14 cellular contexts compared by ENCODE assay signal in genomic region chr16:89121691-89122321, GRCh38. TPM values are rescaled to one million over a fixed set of nuclear protein-coding genes. Genes with fewer than 3 reads are reported as not detected.
DNase-seq lines count a peak whose midpoint lies in the region; ATAC-seq, FAIRE-seq and TF ChIP-seq lines count a peak whose summit lies in the region.
"Had no signal": no experiment of that assay in that cellular context is flagged by ENCODE, and none has a peak within 500 bp of the region (broad histone marks: within the 10 kb centered on the region; RNA-seq: fewer than 3 reads in every experiment).

No MANE protein-coding gene starts in this region.

- H3K9ac ChIP-seq in H1 (replicated peaks in 1 of 4; ENCODE audit: extremely low read depth in 1 of 4, low read depth in 3 of 4, low read length in 3 of 4), result no peak overlapping the region
- H3K9ac ChIP-seq: parathyroid adenoma had no signal

- no peak for TF ChIP-seq EP300 in H1 (IDR thresholded peaks at IDR 0.05; ENCODE audit: borderline replicate concordance in 1 of 2, low read depth in 2 of 2, low read length in 2 of 2)

- no peak overlapping the region for H2BK12ac ChIP-seq in H1 (ENCODE audit: low read depth, low read length)

- H3K4me2 ChIP-seq in H1 (ENCODE audit: insufficient read depth in 1 of 2, low read depth in 2 of 2, low read length in 2 of 2) (no peak overlapping the region), osteoblast (ENCODE audit: insufficient read depth, low read length) (no peak overlapping the region)
- H3K4me2 ChIP-seq: PC-9 had no signal

- no peak for FAIRE-seq in H1 (lab: Jason Lieb, UNC)
- FAIRE-seq: colon had no signal

- H3K14ac ChIP-seq in H1 (ENCODE audit: insufficient read length), result no peak overlapping the region

- H4K20me1 ChIP-seq in H1 (replicated peaks in 1 of 2; ENCODE audit: control insufficient read depth in 1 of 2, insufficient read depth in 2 of 2, low read length in 2 of 2) (peaks cover 0 to 16% of the 10 kb centered on the region in 2 experiments), osteoblast (ENCODE audit: insufficient read depth, low read length) (no peaks in the 10 kb centered on the region)

- no peak overlapping the region for H3K56ac ChIP-seq in H1 (replicated peaks; ENCODE audit: insufficient read length, low read depth, low read length)

- H3K23ac ChIP-seq in H1 (ENCODE audit: insufficient read length), result no peak overlapping the region

- TF ChIP-seq POLR2A in H1 (IDR thresholded peaks at IDR 0.05; ENCODE audit: control extremely low read depth in 1 of 2, low read depth in 2 of 2, low read length in 2 of 2), result no peak

- no peak overlapping the region for H2BK15ac ChIP-seq in H1 (ENCODE audit: low read length)

- POLR2A ChIA-PET in H1 (lab: Charles Lee; ENCODE audit: partially characterized antibody), result interaction anchor here (0.6 kb wide), 1 partner anchor 853 kb away, joined by 3 read pairs; no protein-coding TSS in a partner anchor

- CTCF ChIA-PET in H1 (lab: Charles Lee; ENCODE audit: partially characterized antibody), result no interaction called here

- H3K18ac ChIP-seq in H1 (ENCODE audit: extremely low read depth, low read length), result no peak overlapping the region

- H4K91ac ChIP-seq in H1 (replicated peaks; ENCODE audit: insufficient read length, low read length), result peak overlapping the region; percentile 7

- peak overlapping the region; percentile 60 to 98 (median 94) for H3K27ac Mint-ChIP-seq in CD4-positive, CD25-positive, alpha-beta regulatory T cell
- peak overlapping the region; percentile 78 to 95 (median 92) for H3K27ac Mint-ChIP-seq in IgD-negative memory B cell

- H3K27ac ChIP-seq in CD4-positive, CD25-positive, alpha-beta regulatory T cell (ENCODE audit: insufficient read depth, low read length, poor library complexity, severe bottlenecking), result peak overlapping the region; percentile 69
- no peak overlapping the region for H3K27ac ChIP-seq in H1 (ENCODE audit: low read depth, low read length)
- no peak overlapping the region for H3K27ac ChIP-seq in osteoblast (ENCODE audit: low read depth, low read length)
- H3K27ac ChIP-seq: parathyroid adenoma, PC-9 had no signal

- no peak overlapping the region for H2AK5ac ChIP-seq in H1 (ENCODE audit: low read depth, low read length)

- DNase-seq in CD4-positive, CD25-positive, alpha-beta regulatory T cell, result no peak
- DNase-seq in H1 (ENCODE audit: low read depth in 1 of 2, low spot score in 2 of 2), result no peak
- peak; percentile 18 for DNase-seq in osteoblast (ENCODE audit: insufficient read length, low spot score, missing footprints)
- DNase-seq in H7, result no peak
- DNase-seq in midbrain (lab: John Stamatoyannopoulos, UW), result no peak
- DNase-seq: DMS 273 treated with DMSO at 0.1 percent for 48 hours, KBM-7, kidney glomerular epithelial cell, PC-9 had no signal

- H3K27me3 Mint-ChIP-seq in CD4-positive, CD25-positive, alpha-beta regulatory T cell, result no peaks in the 10 kb centered on the region
- H3K27me3 Mint-ChIP-seq in IgD-negative memory B cell, result no peaks in the 10 kb centered on the region

- no peak overlapping the region for H4K8ac ChIP-seq in H1 (ENCODE audit: extremely low read depth, insufficient read depth, low read length)

- 93% methylated on average over 15 of the region's 24 CpGs; no CpG with 5 or more reads in 1 of the 2 experiments for WGBS in H1 (ENCODE audit: extremely low coverage in 1 of 2, insufficient coverage in 1 of 2, insufficient read length in 1 of 2, insufficient replicate concordance in 2 of 2, low coverage in 1 of 2, low lambda C conversion rate in 2 of 2, missing lambda C conversion rate in 1 of 2), 2 experiments

- H3K4me1 ChIP-seq in CD4-positive, CD25-positive, alpha-beta regulatory T cell (ENCODE audit: control insufficient read depth, insufficient read depth, low read length, poor library complexity, severe bottlenecking), result peaks cover 21% of the 10 kb centered on the region
- H3K4me1 ChIP-seq in H1 (replicated peaks in 1 of 4; ENCODE audit: control insufficient read depth in 3 of 4, insufficient read depth in 4 of 4, low read length in 3 of 4) (peaks cover 0 to 2% (median 1%) of the 10 kb centered on the region in 4 experiments; a peak in 2 of 7 replicates), osteoblast (ENCODE audit: insufficient read depth, low read length) (no peaks in the 10 kb centered on the region)
- H3K4me1 ChIP-seq: parathyroid adenoma had no signal

- TF ChIP-seq RAD21 in H1 (IDR thresholded peaks at IDR 0.05 in 1 of 2, conservative IDR thresholded peaks at IDR 0.05 in 1 of 2; ENCODE audit: low read depth in 2 of 2, low read length in 2 of 2), result no peak

- peaks cover 7 to 65% (median 15%) of the 10 kb centered on the region in 4 donors for H3K4me1 Mint-ChIP-seq in CD4-positive, CD25-positive, alpha-beta regulatory T cell
- H3K4me1 Mint-ChIP-seq in IgD-negative memory B cell, result peaks cover 12 to 28% (median 22%) of the 10 kb centered on the region in 3 donors

- H3K27me3 ChIP-seq in CD4-positive, CD25-positive, alpha-beta regulatory T cell (ENCODE audit: control insufficient read depth, insufficient read depth, low read length), result no peaks in the 10 kb centered on the region
- no peaks in the 10 kb centered on the region for H3K27me3 ChIP-seq in H1 (replicated peaks in 1 of 4; ENCODE audit: control insufficient read depth in 3 of 4, extremely low read depth in 1 of 4, insufficient read depth in 3 of 4, low read length in 3 of 4)
- no peaks in the 10 kb centered on the region for H3K27me3 ChIP-seq in osteoblast (ENCODE audit: insufficient read depth, low read length)
- H3K27me3 ChIP-seq in H7 (ENCODE audit: control insufficient read depth, insufficient read depth, low read length), result no peaks in the 10 kb centered on the region

- H4K5ac ChIP-seq in H1 (ENCODE audit: insufficient read length, low read depth, low read length), result no peak overlapping the region

- peaks cover 0 to 1% (median 0%) of the 10 kb centered on the region in 7 donors for H3K9me3 Mint-ChIP-seq in CD4-positive, CD25-positive, alpha-beta regulatory T cell
- H3K9me3 Mint-ChIP-seq in IgD-negative memory B cell, result peaks cover 0 to 3% (median 2%) of the 10 kb centered on the region in 3 donors

- no peak overlapping the region for H2BK20ac ChIP-seq in H1 (ENCODE audit: low read length)

- peak overlapping the region in 1 of 4 donors; percentile 57 for H3K4me3 Mint-ChIP-seq in CD4-positive, CD25-positive, alpha-beta regulatory T cell
- no peak overlapping the region for H3K4me3 Mint-ChIP-seq in IgD-negative memory B cell

- H3K23me2 ChIP-seq in H1 (ENCODE audit: low read depth, low read length), result no peaks in the 10 kb centered on the region

- H3K9me3 ChIP-seq in CD4-positive, CD25-positive, alpha-beta regulatory T cell (ENCODE audit: control insufficient read depth in 2 of 2, low read length in 2 of 2), result no peaks in the 10 kb centered on the region
- H3K9me3 ChIP-seq in H1 (ENCODE audit: insufficient read depth in 2 of 2, low read depth in 1 of 2, low read length in 1 of 2), result no peaks in the 10 kb centered on the region
- H3K9me3 ChIP-seq in osteoblast (ENCODE audit: low read depth, low read length), result no peaks in the 10 kb centered on the region

- H3K36me3 ChIP-seq in CD4-positive, CD25-positive, alpha-beta regulatory T cell (ENCODE audit: control insufficient read depth, insufficient read depth, low read length), result peaks cover 32% of the 10 kb centered on the region
- H3K36me3 ChIP-seq in H1 (ENCODE audit: control insufficient read depth in 2 of 4, insufficient read depth in 4 of 4, low read length in 3 of 4) (peaks cover 0 to 23% (median 13%) of the 10 kb centered on the region in 4 experiments; a peak in 6 of 8 replicates), osteoblast (ENCODE audit: insufficient read depth, low read length) (peaks cover 21% of the 10 kb centered on the region), H7 (replicated peaks; ENCODE audit: control insufficient read depth, insufficient read depth, low read length) (peaks cover 7% of the 10 kb centered on the region)

- ATAC-seq in CD4-positive, CD25-positive, alpha-beta regulatory T cell (ENCODE audit: low read depth in 2 of 2), result no peak
- ATAC-seq in GM18519 (IDR thresholded peaks at IDR 0.05; ENCODE audit: low FRiP score, unreplicated experiment), result no peak

- H2AFZ ChIP-seq in H1 (ENCODE audit: low read length), result no peak overlapping the region
- no peak overlapping the region for H2AFZ ChIP-seq in osteoblast (ENCODE audit: low read length)
- H2AFZ ChIP-seq: parathyroid adenoma, PC-9 had no signal

- TF ChIP-seq CTCF in H1 (IDR thresholded peaks at IDR 0.05; ENCODE audit: control extremely low read depth in 1 of 3, insufficient read depth in 1 of 3, low read depth in 1 of 3, low read length in 3 of 3), result no peak
- TF ChIP-seq CTCF in osteoblast (IDR thresholded peaks at IDR 0.05; ENCODE audit: extremely low read depth, low read depth, low read length), result no peak

- H2BK120ac ChIP-seq in H1 (replicated peaks; ENCODE audit: low read depth, low read length), result no peak overlapping the region

- no peak overlapping the region for H3K4me3 ChIP-seq in CD4-positive, CD25-positive, alpha-beta regulatory T cell (ENCODE audit: low read depth, low read length)
- H3K4me3 ChIP-seq in H1 (ENCODE audit: extremely low read depth in 1 of 4, insufficient read depth in 2 of 4, low read depth in 3 of 4, low read length in 4 of 4) (no peak overlapping the region), osteoblast (ENCODE audit: insufficient read depth, low read length) (no peak overlapping the region), H7 (ENCODE audit: insufficient read depth, low read depth, low read length) (no peak overlapping the region)
- H3K4me3 ChIP-seq: PC-9 had no signal

- H3K79me1 ChIP-seq in H1 (ENCODE audit: low read depth, low read length), result 0 out of 2 replicates have a peak, but pooled peaks cover 4% of the 10 kb centered on the region

- no peak overlapping the region for H2BK5ac ChIP-seq in H1 (ENCODE audit: low read depth, low read length)

- H3K4ac ChIP-seq in H1 (replicated peaks; ENCODE audit: insufficient read length, low read depth, low read length), result no peak overlapping the region

- peaks cover 21% of the 10 kb centered on the region for H3K36me3 Mint-ChIP-seq in CD4-positive, CD25-positive, alpha-beta regulatory T cell
- H3K36me3 Mint-ChIP-seq in IgD-negative memory B cell, result peaks cover 10% of the 10 kb centered on the region

- no peaks in the 10 kb centered on the region; a peak in 1 of 4 replicates for H3K79me2 ChIP-seq in H1 (ENCODE audit: control insufficient read depth in 1 of 2, insufficient read depth in 2 of 2, low read length in 2 of 2)
- H3K79me2 ChIP-seq in osteoblast (ENCODE audit: insufficient read depth, low read length), result no peaks in the 10 kb centered on the region

RNA-seq across cellular contexts. Expression of gene ACSF3, which starts 28.2 kb away (rescaled TPM):
- total RNA-seq in CD4-positive, CD25-positive, alpha-beta regulatory T cell, result 56.3 TPM
- polyA plus RNA-seq in CD4-positive, CD25-positive, alpha-beta regulatory T cell, result 10 to 100 TPM; 24.1 to 32.8 (median 27.8) TPM
- polyA plus RNA-seq in IgD-negative memory B cell (53.9 TPM), H1 (2011; rRNA removed) (15.6 and 23.6 TPM in 2 replicates)
- 22.9 and 27.0 TPM in 2 replicates for total RNA-seq in H1 (2021; fragmentation: NEBNext Ultra II Directional; extraction: Animal tissue kit (Norgen Biotek cat#: 25700))
- polyA plus RNA-seq in H1 (2011; cell fraction: cytosol; rRNA removed), result 19.6 TPM
- 33.2 TPM for polyA plus RNA-seq in H1 (2011; cell fraction: nucleus; rRNA removed)
- polyA plus RNA-seq in H1 (2012, experiment 1 of 2), result 12.0 to 21.9 TPM (median 18.2 TPM) in 4 replicates
- 14.4 TPM for polyA plus RNA-seq in H1 (2012, experiment 2 of 2)
- polyA plus RNA-seq in H1 (2013, experiment 1 of 2), result 11.6 TPM
- 10.5 TPM for polyA plus RNA-seq in H1 (2013, experiment 2 of 2)
- polyA minus RNA-seq in H1 (2011; rRNA and poly(A)+ RNA removed), result 10.0 and 20.1 TPM in 2 replicates
- 22.5 TPM for polyA minus RNA-seq in H1 (2011; cell fraction: cytosol; rRNA and poly(A)+ RNA removed)
- 26.1 TPM for polyA minus RNA-seq in H1 (2011; cell fraction: nucleus; rRNA and poly(A)+ RNA removed)
- 25.6 and 29.3 TPM in 2 replicates for total RNA-seq in osteoblast
- total RNA-seq in H7 (2014; rRNA removed; shearing (Covaris generic)), result 20.2 and 24.0 TPM in 2 replicates

RNA-seq across cellular contexts. Expression of gene CDH15, which starts 49.7 kb away (rescaled TPM):
- 0.17 TPM for total RNA-seq in CD4-positive, CD25-positive, alpha-beta regulatory T cell
- polyA plus RNA-seq in CD4-positive, CD25-positive, alpha-beta regulatory T cell, result not detected
- polyA plus RNA-seq in IgD-negative memory B cell (not detected), H1 (2011; rRNA removed) (0.50 and 0.60 TPM in 2 replicates)
- 0.65 and 0.82 TPM in 2 replicates for total RNA-seq in H1 (2021; fragmentation: NEBNext Ultra II Directional; extraction: Animal tissue kit (Norgen Biotek cat#: 25700))
- 0.59 TPM for polyA plus RNA-seq in H1 (2011; cell fraction: cytosol; rRNA removed)
- 1.0 TPM for polyA plus RNA-seq in H1 (2011; cell fraction: nucleus; rRNA removed)
- polyA plus RNA-seq in H1 (2012, experiment 1 of 2), result 0.33 to 0.53 TPM (median 0.35 TPM) in 4 replicates
- 0.35 TPM for polyA plus RNA-seq in H1 (2012, experiment 2 of 2)
- polyA plus RNA-seq in H1 (2013, experiment 1 of 2), result 0.65 TPM
- 0.57 TPM for polyA plus RNA-seq in H1 (2013, experiment 2 of 2)
- 0.07 TPM in 1 of 2 replicates, not detected in the other for polyA minus RNA-seq in H1 (2011; rRNA and poly(A)+ RNA removed)
- polyA minus RNA-seq in H1 (2011; cell fraction: cytosol; rRNA and poly(A)+ RNA removed), result 0.73 TPM
- polyA minus RNA-seq in H1 (2011; cell fraction: nucleus; rRNA and poly(A)+ RNA removed), result 0.60 TPM
- total RNA-seq in osteoblast, result 1.5 and 2.2 TPM in 2 replicates
- 0.07 and 0.10 TPM in 2 replicates for total RNA-seq in H7 (2014; rRNA removed; shearing (Covaris generic))
- total RNA-seq: PC-9, subcutaneous adipose tissue had no signal
